Comparison of ENCODE assay signal across 10 cellular contexts in the genomic region with DNA sequence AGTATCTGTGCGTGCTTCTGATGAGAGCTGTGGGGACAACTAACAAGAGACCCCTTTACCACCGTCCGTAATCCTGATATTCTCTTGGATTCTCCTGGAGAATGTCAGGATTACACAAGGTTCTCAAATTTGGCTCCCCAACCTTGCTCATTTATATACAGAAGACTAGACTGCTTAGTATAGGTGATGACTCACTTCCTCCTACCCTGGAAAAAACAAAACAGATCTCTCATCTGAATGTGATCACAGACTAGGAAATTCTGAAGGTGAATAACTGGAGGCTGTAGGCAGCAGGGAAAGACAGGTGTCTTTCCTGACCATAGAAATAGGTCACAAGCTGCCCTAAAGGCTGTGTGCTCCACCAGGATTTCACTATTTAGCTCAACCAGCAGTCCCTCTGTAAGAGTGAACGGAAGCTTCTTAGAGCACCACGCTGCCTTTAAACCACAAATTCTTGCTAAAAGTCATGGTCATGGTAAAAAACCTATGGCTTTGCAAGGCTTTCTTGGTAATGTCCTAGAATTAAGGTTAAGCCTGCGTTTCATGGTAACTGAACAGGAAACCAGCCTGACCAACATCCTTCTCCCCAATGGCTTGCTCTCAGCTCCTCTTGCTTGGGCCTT. TPM values are rescaled to one million over a fixed set of nuclear protein-coding genes. Genes with fewer than 3 reads are reported as not detected.
DNase-seq lines count a peak whose midpoint lies in the region; ATAC-seq, FAIRE-seq and TF ChIP-seq lines count a peak whose summit lies in the region.
"Not testable (repeated sequence)": the region's sequence is repeated elsewhere in the genome, so short reads cannot be mapped to it uniquely, and the experiment has no call there.
"Had no signal": no experiment of that assay in that cellular context is flagged by ENCODE, and none has a peak within 500 bp of the region (broad histone marks: within the 10 kb centered on the region; RNA-seq: fewer than 3 reads in every experiment).

No MANE protein-coding gene starts in this region.

- BruUV-seq in endothelial cell of umbilical vein (replicated peaks; lab: Mats Ljungman, UMichigan) = not testable (repeated sequence)

- intact Hi-C loops in activated CD4-positive, alpha-beta memory T cell treated with anti-CD3 and anti-CD28 coated beads for 36 hours (cut with micrococcal nuclease); endothelial cell of umbilical vein (cut with micrococcal nuclease): not testable (repeated sequence)

- H3K27ac ChIP-seq in endothelial cell of umbilical vein (ENCODE audit: insufficient read depth, low read depth, low read length) = not testable (repeated sequence)

- H3K9me3 ChIP-seq in endothelial cell of umbilical vein (replicated peaks; ENCODE audit: control insufficient read depth, insufficient read depth, low read length) = not testable (repeated sequence)

- TF ChIP-seq CTCF in endothelial cell of umbilical vein (IDR thresholded peaks at IDR 0.05; ENCODE audit: extremely low read depth in 1 of 2, insufficient read depth in 1 of 2, low read depth in 1 of 2, low read length in 2 of 2) = not testable (repeated sequence)

- not testable (repeated sequence) for H3K4me3 ChIP-seq in endothelial cell of umbilical vein (replicated peaks in 1 of 3; ENCODE audit: insufficient read depth in 1 of 3, low read depth in 1 of 3, low read length in 3 of 3)

- CTCF ChIA-PET in T-cell (lab: Charles Lee); activated CD4-positive, alpha-beta memory T cell treated with anti-CD3 and anti-CD28 coated beads for 36 hours (lab: Charles Lee); endothelial cell of umbilical vein (lab: Charles Lee): not testable (repeated sequence)

- ATAC-seq in HG02610 (IDR thresholded peaks at IDR 0.05; ENCODE audit: unreplicated experiment) (peak; percentile 84), T-cell (replicated peaks in 1 of 4) (peak in 3 of 4 experiments; percentile 65 to 81 (median 78))
- peak; percentile 96 for ATAC-seq in activated T-helper 17 cell treated with anti-CD3 and anti-CD28 coated beads, Interleukin-2, amount 50 U/mL, for 72 hours (replicated peaks)

- not testable (repeated sequence) for H4K20me1 ChIP-seq in endothelial cell of umbilical vein (replicated peaks; ENCODE audit: control insufficient read depth, extremely low read depth, insufficient read depth, low read length)

- POLR2A ChIA-PET in T-cell (lab: Charles Lee); activated CD4-positive, alpha-beta memory T cell treated with anti-CD3 and anti-CD28 coated beads for 36 hours (lab: Charles Lee); endothelial cell of umbilical vein (lab: Charles Lee): not testable (repeated sequence)

- not testable (repeated sequence) for H3K27me3 ChIP-seq in endothelial cell of umbilical vein (ENCODE audit: control insufficient read depth in 2 of 2, insufficient read depth in 2 of 2, low read length in 2 of 2)

- not testable (repeated sequence) for H3K36me3 ChIP-seq in endothelial cell of umbilical vein (ENCODE audit: control insufficient read depth in 2 of 2, extremely low read depth in 1 of 2, insufficient read depth in 2 of 2, low read length in 2 of 2)

- H3K4me3 Mint-ChIP-seq in T-cell; activated CD4-positive, alpha-beta memory T cell treated with anti-CD3 and anti-CD28 coated beads for 36 hours; activated T-helper 17 cell treated with anti-CD3 and anti-CD28 coated beads, Interleukin-2, amount 50 U/mL, for 72 hours: not testable (repeated sequence)

- dilution Hi-C loops in endothelial cell of umbilical vein (cut with MboI; ENCODE audit: extremely low pct_ligation_motif_present, low sequenced_read_pairs) = not testable (repeated sequence)

- H3K27ac Mint-ChIP-seq in T-cell; activated CD4-positive, alpha-beta memory T cell treated with anti-CD3 and anti-CD28 coated beads for 36 hours; activated T-helper 17 cell treated with anti-CD3 and anti-CD28 coated beads, Interleukin-2, amount 50 U/mL, for 72 hours: not testable (repeated sequence)

- H3K79me2 ChIP-seq in endothelial cell of umbilical vein (ENCODE audit: control insufficient read depth, insufficient read depth, low read length) = not testable (repeated sequence)

- H3K36me3 Mint-ChIP-seq in T-cell; activated CD4-positive, alpha-beta memory T cell treated with anti-CD3 and anti-CD28 coated beads for 36 hours; activated T-helper 17 cell treated with anti-CD3 and anti-CD28 coated beads, Interleukin-2, amount 50 U/mL, for 72 hours (ENCODE audit: low read depth): not testable (repeated sequence)

- not testable (repeated sequence) for H3K9me1 ChIP-seq in endothelial cell of umbilical vein (replicated peaks; ENCODE audit: control insufficient read depth, extremely low read depth, insufficient read depth, low read length)

- H3K9me3 Mint-ChIP-seq in T-cell; activated CD4-positive, alpha-beta memory T cell treated with anti-CD3 and anti-CD28 coated beads for 36 hours; activated T-helper 17 cell treated with anti-CD3 and anti-CD28 coated beads, Interleukin-2, amount 50 U/mL, for 72 hours: not testable (repeated sequence)

- not testable (repeated sequence) for H3K4me2 ChIP-seq in endothelial cell of umbilical vein (ENCODE audit: insufficient read depth, low read length)

- not testable (repeated sequence) for H3K4me1 Mint-ChIP-seq in T-cell; activated CD4-positive, alpha-beta memory T cell treated with anti-CD3 and anti-CD28 coated beads for 36 hours (ENCODE audit: low read depth); activated T-helper 17 cell treated with anti-CD3 and anti-CD28 coated beads, Interleukin-2, amount 50 U/mL, for 72 hours

- not testable (repeated sequence) for TF ChIP-seq POLR2A in GM12891 (IDR thresholded peaks at IDR 0.05; ENCODE audit: low read depth, low read length); endothelial cell of umbilical vein (IDR thresholded peaks at IDR 0.05; ENCODE audit: low read depth, low read length)

- H3K4me1 ChIP-seq in endothelial cell of umbilical vein (ENCODE audit: control insufficient read depth, extremely low read depth, insufficient read depth, low read length) = not testable (repeated sequence)

- H3K27me3 Mint-ChIP-seq in T-cell; activated CD4-positive, alpha-beta memory T cell treated with anti-CD3 and anti-CD28 coated beads for 36 hours; activated T-helper 17 cell treated with anti-CD3 and anti-CD28 coated beads, Interleukin-2, amount 50 U/mL, for 72 hours: not testable (repeated sequence)

- DNase-seq in GM12891 (ENCODE audit: insufficient read length, low spot score); T-cell; endothelial cell of umbilical vein (ENCODE audit: low read depth, low spot score): not testable (repeated sequence)
- DNase-seq in activated CD4-positive, alpha-beta memory T cell treated with anti-CD3 and anti-CD28 coated beads for 36 hours = peak; percentile 21
- DNase-seq in stimulated activated CD4-positive, alpha-beta T cell treated with anti-CD3 and anti-CD28 coated beads, Interleukin-4, amount 100 ng/mL, for 24 hours = peak; percentile 20

- H3K9ac ChIP-seq in endothelial cell of umbilical vein (replicated peaks; ENCODE audit: extremely low read depth, insufficient read depth, low read length) = not testable (repeated sequence)

- peak; percentile 33 for FAIRE-seq in GM12891 (lab: Jason Lieb, UNC)
- peak; percentile 80 for FAIRE-seq in endothelial cell of umbilical vein (lab: Jason Lieb, UNC)

- not testable (repeated sequence) for H2AFZ ChIP-seq in endothelial cell of umbilical vein (ENCODE audit: low read depth, low read length)

RNA-seq across cellular contexts. Expression of a gene that starts 30.8 kb away (rescaled TPM):
- polyA plus RNA-seq in GM12891 (2012; ENCODE audit: low read depth, missing spikeins) = 21.9 TPM
- total RNA-seq in T-cell (100 to 1,000 TPM in 1 of 5 donors, 10 to 100 TPM in 4; 60.8 to 115 (median 91.1) TPM), endothelial cell of umbilical vein (44.0 and 49.3 TPM in 2 replicates)
- total RNA-seq in activated CD4-positive, alpha-beta memory T cell treated with anti-CD3 and anti-CD28 coated beads for 36 hours = 10 to 100 TPM; 62.5 to 71.3 TPM
- total RNA-seq in activated T-helper 17 cell treated with anti-CD3 and anti-CD28 coated beads, Interleukin-2, amount 50 U/mL, for 72 hours = 10 to 100 TPM; 73.8 to 95.0 TPM
- polyA plus RNA-seq in endothelial cell of umbilical vein = 51.3 and 69.2 TPM in 2 replicates
- 39.7 and 42.6 TPM in 2 replicates for polyA plus RNA-seq in endothelial cell of umbilical vein (2011; cell fraction: cytosol; rRNA removed)
- polyA plus RNA-seq in endothelial cell of umbilical vein (2011; cell fraction: nucleus; rRNA removed) = 132 and 154 TPM in 2 replicates
- 26.3 and 27.1 TPM in 2 replicates for polyA plus RNA-seq in endothelial cell of umbilical vein (2012)
- polyA minus RNA-seq in endothelial cell of umbilical vein = 21.6 and 32.4 TPM in 2 replicates
- 20.3 TPM for polyA minus RNA-seq in endothelial cell of umbilical vein (2011; cell fraction: cytosol; rRNA and poly(A)+ RNA removed)
- polyA minus RNA-seq in endothelial cell of umbilical vein (2011; cell fraction: nucleus; rRNA and poly(A)+ RNA removed) = 17.9 and 22.1 TPM in 2 replicates

RNA-seq across cellular contexts. Expression of a gene that starts 39.9 kb away (rescaled TPM):
- 183 TPM for polyA plus RNA-seq in GM12891 (2012; ENCODE audit: low read depth, missing spikeins)
- total RNA-seq in T-cell (100 to 1,000 TPM; 202 to 257 (median 238) TPM), endothelial cell of umbilical vein (53.5 and 61.1 TPM in 2 replicates)
- total RNA-seq in activated CD4-positive, alpha-beta memory T cell treated with anti-CD3 and anti-CD28 coated beads for 36 hours = 10 to 100 TPM; 65.3 to 72.9 TPM
- total RNA-seq in activated T-helper 17 cell treated with anti-CD3 and anti-CD28 coated beads, Interleukin-2, amount 50 U/mL, for 72 hours = 100 to 1,000 TPM; 169 to 560 TPM
- polyA plus RNA-seq in endothelial cell of umbilical vein = 12.3 and 17.8 TPM in 2 replicates
- polyA plus RNA-seq in endothelial cell of umbilical vein (2011; cell fraction: cytosol; rRNA removed) = 3.0 and 7.0 TPM in 2 replicates
- 304 and 414 TPM in 2 replicates for polyA plus RNA-seq in endothelial cell of umbilical vein (2011; cell fraction: nucleus; rRNA removed)
- 27.2 and 28.7 TPM in 2 replicates for polyA plus RNA-seq in endothelial cell of umbilical vein (2012)
- polyA minus RNA-seq in endothelial cell of umbilical vein = 11.3 and 15.1 TPM in 2 replicates
- polyA minus RNA-seq in endothelial cell of umbilical vein (2011; cell fraction: cytosol; rRNA and poly(A)+ RNA removed) = 7.0 TPM
- polyA minus RNA-seq in endothelial cell of umbilical vein (2011; cell fraction: nucleus; rRNA and poly(A)+ RNA removed) = 27.7 and 30.9 TPM in 2 replicates

RNA-seq across cellular contexts. Expression of a gene that starts 54.6 kb away (rescaled TPM):
- 0.05 TPM for polyA plus RNA-seq in GM12891 (2012; ENCODE audit: low read depth, missing spikeins)
- not detected for total RNA-seq in T-cell
- total RNA-seq in activated CD4-positive, alpha-beta memory T cell treated with anti-CD3 and anti-CD28 coated beads for 36 hours = not detected
- total RNA-seq in activated T-helper 17 cell treated with anti-CD3 and anti-CD28 coated beads, Interleukin-2, amount 50 U/mL, for 72 hours = not detected
- not detected in 2 replicates for total RNA-seq in endothelial cell of umbilical vein
- not detected in 2 replicates for polyA plus RNA-seq in endothelial cell of umbilical vein
- not detected in 2 replicates for polyA plus RNA-seq in endothelial cell of umbilical vein (2011; cell fraction: cytosol; rRNA removed)
- polyA plus RNA-seq in endothelial cell of umbilical vein (2011; cell fraction: nucleus; rRNA removed) = not detected in 2 replicates
- polyA plus RNA-seq in endothelial cell of umbilical vein (2012) = not detected in 2 replicates
- not detected in 2 replicates for polyA minus RNA-seq in endothelial cell of umbilical vein
- not detected for polyA minus RNA-seq in endothelial cell of umbilical vein (2011; cell fraction: cytosol; rRNA and poly(A)+ RNA removed)
- not detected in 2 replicates for polyA minus RNA-seq in endothelial cell of umbilical vein (2011; cell fraction: nucleus; rRNA and poly(A)+ RNA removed)
- total RNA-seq: A673, PC-9 had no signal
- polyA plus RNA-seq: IgD-negative memory B cell had no signal

RNA-seq across cellular contexts. Expression of a gene that starts 54.8 kb away (rescaled TPM):
- 309 TPM for polyA plus RNA-seq in GM12891 (2012; ENCODE audit: low read depth, missing spikeins)
- 10 to 100 TPM; 38.2 to 88.9 (median 68.8) TPM for total RNA-seq in T-cell
- total RNA-seq in activated CD4-positive, alpha-beta memory T cell treated with anti-CD3 and anti-CD28 coated beads for 36 hours = 100 to 1,000 TPM; 211 to 214 TPM
- total RNA-seq in activated T-helper 17 cell treated with anti-CD3 and anti-CD28 coated beads, Interleukin-2, amount 50 U/mL, for 72 hours = 100 to 1,000 TPM; 150 to 210 TPM
- 215 and 225 TPM in 2 replicates for total RNA-seq in endothelial cell of umbilical vein
- 708 and 710 TPM in 2 replicates for polyA plus RNA-seq in endothelial cell of umbilical vein
- polyA plus RNA-seq in endothelial cell of umbilical vein (2011; cell fraction: cytosol; rRNA removed) = 622 and 785 TPM in 2 replicates
- polyA plus RNA-seq in endothelial cell of umbilical vein (2011; cell fraction: nucleus; rRNA removed) = 193 and 217 TPM in 2 replicates
- 280 and 439 TPM in 2 replicates for polyA plus RNA-seq in endothelial cell of umbilical vein (2012)
- 216 and 233 TPM in 2 replicates for polyA minus RNA-seq in endothelial cell of umbilical vein
- polyA minus RNA-seq in endothelial cell of umbilical vein (2011; cell fraction: cytosol; rRNA and poly(A)+ RNA removed) = 102 TPM
- polyA minus RNA-seq in endothelial cell of umbilical vein (2011; cell fraction: nucleus; rRNA and poly(A)+ RNA removed) = 29.0 and 45.2 TPM in 2 replicates
